In genomic region chr1:206698990-206699586, GRCh38 we compare ENCODE assay signal across 14 cellular contexts. TPM values are rescaled to one million over a fixed set of nuclear protein-coding genes. Genes with fewer than 3 reads are reported as not detected.
DNase-seq lines count a peak whose midpoint lies in the region; ATAC-seq and TF ChIP-seq lines count a peak whose summit lies in the region.
"Had no signal": no experiment of that assay in that cellular context is flagged by ENCODE, and none has a peak within 500 bp of the region (broad histone marks: within the 10 kb centered on the region; RNA-seq: fewer than 3 reads in every experiment).

No MANE protein-coding gene starts in this region.

- TF ChIP-seq EP300 in gastroesophageal sphincter (IDR thresholded peaks at IDR 0.05) = no peak

- no peak for TF ChIP-seq POLR2A in Peyer's patch (IDR thresholded peaks at IDR 0.05)
- no peak for TF ChIP-seq POLR2A in gastroesophageal sphincter (IDR thresholded peaks at IDR 0.05)

- no peak for ATAC-seq in gastroesophageal sphincter
- no peak for ATAC-seq in stimulated activated effector memory CD8-positive, alpha-beta T cell treated with anti-CD3 and anti-CD28 coated beads, Interleukin-12 subunit alpha, Interleukin-12 subunit beta, amount 100 ng/mL, for 72 hours

- H3K36me3 Mint-ChIP-seq in stimulated activated effector memory CD8-positive, alpha-beta T cell treated with anti-CD3 and anti-CD28 coated beads, Interleukin-12 subunit alpha, Interleukin-12 subunit beta, amount 100 ng/mL, for 72 hours = peaks cover 33% of the 10 kb centered on the region

- TF ChIP-seq CTCF in Peyer's patch (IDR thresholded peaks at IDR 0.05) (no peak), gastroesophageal sphincter (IDR thresholded peaks at IDR 0.05) (no peak)

- no peaks in the 10 kb centered on the region for H3K9me3 ChIP-seq in Peyer's patch
- H3K9me3 ChIP-seq in gastroesophageal sphincter = no peaks in the 10 kb centered on the region
- H3K9me3 ChIP-seq in MG63 = no peaks in the 10 kb centered on the region
- H3K9me3 ChIP-seq: tibial nerve had no signal

- H3K4me3 ChIP-seq in Peyer's patch (no peak overlapping the region), gastroesophageal sphincter (no peak overlapping the region), MG63 (no peak overlapping the region)
- H3K4me3 ChIP-seq: tibial nerve had no signal

- H3K4me1 ChIP-seq in Peyer's patch (peaks cover 0 to 55% (median 11%) of the 10 kb centered on the region in 4 donors), gastroesophageal sphincter (peaks cover 15 to 99% (median 55%) of the 10 kb centered on the region in 3 donors)

- no peaks in the 10 kb centered on the region for H3K9me3 Mint-ChIP-seq in stimulated activated effector memory CD8-positive, alpha-beta T cell treated with anti-CD3 and anti-CD28 coated beads, Interleukin-12 subunit alpha, Interleukin-12 subunit beta, amount 100 ng/mL, for 72 hours
- H3K9me3 Mint-ChIP-seq: activated CD4-positive, alpha-beta T cell treated with anti-CD3 and anti-CD28 coated beads, Interleukin-2, amount 10 ng/mL, durations not matched to agents 7 days and 5 days had no signal

- H3K4me3 Mint-ChIP-seq in stimulated activated effector memory CD8-positive, alpha-beta T cell treated with anti-CD3 and anti-CD28 coated beads, Interleukin-12 subunit alpha, Interleukin-12 subunit beta, amount 100 ng/mL, for 72 hours = peak overlapping the region; percentile 40
- H3K4me3 Mint-ChIP-seq: activated CD4-positive, alpha-beta T cell treated with anti-CD3 and anti-CD28 coated beads, Interleukin-2, amount 10 ng/mL, durations not matched to agents 7 days and 5 days had no signal

- peak overlapping the region; percentile 92 for H3K27ac Mint-ChIP-seq in stimulated activated effector memory CD8-positive, alpha-beta T cell treated with anti-CD3 and anti-CD28 coated beads, Interleukin-12 subunit alpha, Interleukin-12 subunit beta, amount 100 ng/mL, for 72 hours
- H3K27ac Mint-ChIP-seq: activated CD4-positive, alpha-beta T cell treated with anti-CD3 and anti-CD28 coated beads, Interleukin-2, amount 10 ng/mL, durations not matched to agents 7 days and 5 days had no signal

- no peaks in the 10 kb centered on the region for H3K36me3 ChIP-seq in Peyer's patch
- H3K36me3 ChIP-seq in gastroesophageal sphincter = no peaks in the 10 kb centered on the region
- peaks cover 17% of the 10 kb centered on the region for H3K36me3 ChIP-seq in MG63
- H3K36me3 ChIP-seq: tibial nerve had no signal

- H3K4me1 Mint-ChIP-seq in stimulated activated effector memory CD8-positive, alpha-beta T cell treated with anti-CD3 and anti-CD28 coated beads, Interleukin-12 subunit alpha, Interleukin-12 subunit beta, amount 100 ng/mL, for 72 hours = peaks cover 95% of the 10 kb centered on the region

- H3K27ac ChIP-seq in Peyer's patch (peak overlapping the region; percentile 6 to 67 (median 30)), gastroesophageal sphincter (peak overlapping the region; percentile 3 to 56 (median 40))

- DNase-seq in SIG-M5 treated with dmso at 0.1 percent for 504 hours (lab: John Stamatoyannopoulos, UW; ENCODE audit: unreplicated experiment) (peak; percentile 66), SIG-M5 (lab: John Stamatoyannopoulos, UW) (no peak), Peyer's patch (no peak), DMS 273 (lab: John Stamatoyannopoulos, UW; ENCODE audit: unreplicated experiment) (no peak), DMS79 treated with DMSO at 0.1 percent for 48 hours (lab: John Stamatoyannopoulos, UW) (no peak), MG63 (no peak)
- no peak for DNase-seq in stimulated activated effector memory CD8-positive, alpha-beta T cell treated with anti-CD3 and anti-CD28 coated beads, Interleukin-12 subunit alpha, Interleukin-12 subunit beta, amount 100 ng/mL, for 72 hours (ENCODE audit: low spot score in 2 of 2)
- DNase-seq: activated CD4-positive, alpha-beta T cell treated with anti-CD3 and anti-CD28 coated beads, Interleukin-2, amount 10 ng/mL, durations not matched to agents 7 days and 5 days; activated effector memory CD4-positive, alpha-beta T cell treated with Interleukin-2 at 50 U/mL for 16 hours; erythroblast; NCI-H1694; SW 1271 had no signal

- H3K27me3 ChIP-seq in Peyer's patch = no peaks in the 10 kb centered on the region
- no peaks in the 10 kb centered on the region for H3K27me3 ChIP-seq in gastroesophageal sphincter
- H3K27me3 ChIP-seq in MG63 = no peaks in the 10 kb centered on the region
- H3K27me3 ChIP-seq: tibial nerve had no signal

- WGBS in gastroesophageal sphincter (ENCODE audit: low coverage in 1 of 2), 2 donors = 82 to 97% methylated on average over 7 of the region's 7 CpGs

RNA-seq across cellular contexts. Expression of gene MAPKAPK2, which starts 14.4 kb away (rescaled TPM):
- total RNA-seq in Peyer's patch (10 to 100 TPM; 49.6 to 92.4 (median 59.6) TPM), gastroesophageal sphincter (10 to 100 TPM; 45.0 to 77.4 (median 55.5) TPM)
- 28.1 and 32.3 TPM in 2 replicates for total RNA-seq in MG63 (2014; rRNA removed; shearing (Covaris generic); ENCODE audit: low replicate concordance)
